21 cellular contexts compared by ENCODE assay signal in the genomic region with DNA sequence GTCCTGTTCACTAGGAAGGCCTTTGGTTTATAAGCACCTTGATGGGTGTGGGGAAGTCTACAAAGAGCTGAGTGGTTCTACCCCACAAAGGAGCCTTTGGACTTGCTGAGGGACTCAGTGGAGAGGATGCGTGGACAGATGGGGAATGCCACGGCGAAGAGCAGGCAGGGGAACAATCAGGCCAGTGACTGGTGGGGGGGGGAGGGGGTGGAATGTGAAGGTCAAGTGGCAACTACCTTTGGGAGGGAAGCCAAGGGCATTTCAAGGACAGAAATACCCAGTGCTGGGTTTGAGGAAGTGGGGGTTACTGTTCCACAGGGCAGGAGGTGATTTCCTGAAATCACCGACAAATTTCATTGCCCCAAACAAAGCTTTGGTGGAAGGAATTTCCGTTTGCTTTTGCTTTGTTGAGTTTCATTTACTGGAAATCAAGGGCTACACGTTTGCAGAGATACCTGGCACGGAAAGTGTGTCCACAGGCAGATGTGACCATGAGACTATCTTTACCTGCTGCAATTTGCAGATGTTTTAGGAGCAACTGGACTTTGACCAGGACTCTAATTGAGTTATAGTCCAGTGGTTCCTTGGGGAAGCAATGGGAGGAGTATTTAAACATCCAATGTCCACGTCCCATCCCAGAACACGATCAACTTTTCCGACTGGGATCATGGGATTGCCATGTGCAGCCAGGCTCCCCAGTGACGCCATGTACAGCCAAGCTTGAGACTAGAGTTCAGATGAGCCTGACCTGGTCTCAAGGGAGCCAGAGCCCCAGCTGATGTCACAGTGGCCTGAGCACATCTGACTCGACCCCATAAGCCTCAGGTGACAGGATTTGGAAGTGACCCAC. TPM values are rescaled to one million over a fixed set of nuclear protein-coding genes. Genes with fewer than 3 reads are reported as not detected.
A peak's percentile ranks its signal among the peaks of the same experiment; 100 is the strongest.
DNase-seq lines count a peak whose midpoint lies in the region; ATAC-seq and TF ChIP-seq lines count a peak whose summit lies in the region.
"Had no signal": no experiment of that assay in that cellular context is flagged by ENCODE, and none has a peak within 500 bp of the region (broad histone marks: within the 10 kb centered on the region; RNA-seq: fewer than 3 reads in every experiment).

No MANE protein-coding gene starts in this region.

- peak overlapping the region; percentile 67 for H3K4me2 ChIP-seq in HCT116 (ENCODE audit: low read length)

- H3K9me3 Mint-ChIP-seq in activated T-helper 1 cell treated with anti-CD3 and anti-CD28 coated beads, Interleukin-12 subunit alpha, Interleukin-12 subunit beta, Interleukin-2, Interleukin-4 antibody, amounts not matched to agents 30 ng/mL and 10 ng/mL and 1 ng/mL, durations not matched to agents 14 hours and 24 hours and 36 hours, result no peaks in the 10 kb centered on the region
- H3K9me3 Mint-ChIP-seq: activated CD8-positive, alpha-beta T cell treated with anti-CD3 and anti-CD28 coated beads for 36 hours; T-helper 1 cell treated with Interleukin-12 subunit alpha and Interleukin-12 subunit beta and Interleukin-4 antibody, amounts not matched to agents 30 μg/mL and 1 μg/mL, for 36 hours had no signal

- TF ChIP-seq EP300 in suprapubic skin (IDR thresholded peaks at IDR 0.05), result no peak

- peak overlapping the region in 1 of 2 experiments; percentile 10; a peak in 1 of 4 replicates for H3K4me3 ChIP-seq in HCT116 (replicated peaks in 1 of 2; ENCODE audit: low read depth in 1 of 2, low read length in 2 of 2)
- no peak overlapping the region for H3K4me3 ChIP-seq in colonic mucosa
- no peak overlapping the region for H3K4me3 ChIP-seq in suprapubic skin
- H3K4me3 ChIP-seq: MG63 had no signal

- BruUV-seq in HCT116 (replicated peaks; lab: Mats Ljungman, UMichigan), result no TSS peak

- intact Hi-C loops in HCT116 (cut with micrococcal nuclease) (loop anchor here (10.0 kb wide), 1 partner anchor 1565 kb away; a partner anchor contains a TSS), colonic mucosa (cut with DNase I) (no loop called here), left colon (cut with DNase I, micrococcal nuclease) (loop anchor here in 1 of 2 donors (10.0 kb wide), 1 partner anchor 275 kb away; a partner anchor contains a TSS)
- intact Hi-C loops in activated T-helper 1 cell treated with anti-CD3 and anti-CD28 coated beads, Interleukin-12 subunit alpha, Interleukin-12 subunit beta, Interleukin-2, Interleukin-4 antibody, amounts not matched to agents 30 ng/mL and 10 ng/mL and 1 ng/mL, durations not matched to agents 14 hours and 24 hours and 36 hours (cut with micrococcal nuclease), result no loop called here

- H3K27me3 ChIP-seq in HCT116 (ENCODE audit: insufficient read depth, low read length) (no peaks in the 10 kb centered on the region), colonic mucosa (no peaks in the 10 kb centered on the region), suprapubic skin (no peaks in the 10 kb centered on the region)
- H3K27me3 ChIP-seq: MG63 had no signal

- peaks cover 1 to 2% of the 10 kb centered on the region in 2 experiments; a peak in 2 of 4 replicates for H3K36me3 ChIP-seq in HCT116 (ENCODE audit: control insufficient read depth in 1 of 2, insufficient read depth in 2 of 2, low read length in 2 of 2)
- H3K36me3 ChIP-seq in colonic mucosa, result no peaks in the 10 kb centered on the region
- peaks cover 30% of the 10 kb centered on the region for H3K36me3 ChIP-seq in suprapubic skin
- H3K36me3 ChIP-seq: MG63 had no signal

- ATAC-seq in HCT116 (peak; percentile 12), left colon (peak; percentile 30)
- ATAC-seq: activated CD8-positive, alpha-beta T cell treated with anti-CD3 and anti-CD28 coated beads for 36 hours had no signal

- no peak overlapping the region for H3K4me3 Mint-ChIP-seq in activated T-helper 1 cell treated with anti-CD3 and anti-CD28 coated beads, Interleukin-12 subunit alpha, Interleukin-12 subunit beta, Interleukin-2, Interleukin-4 antibody, amounts not matched to agents 30 ng/mL and 10 ng/mL and 1 ng/mL, durations not matched to agents 14 hours and 24 hours and 36 hours
- H3K4me3 Mint-ChIP-seq: activated CD8-positive, alpha-beta T cell treated with anti-CD3 and anti-CD28 coated beads for 36 hours; memory B cell; nephron progenitor cell; T-helper 1 cell treated with Interleukin-12 subunit alpha and Interleukin-12 subunit beta and Interleukin-4 antibody, amounts not matched to agents 30 μg/mL and 1 μg/mL, for 36 hours had no signal

- RAD21 ChIA-PET in HCT116 (lab: Charles Lee; ENCODE audit: low non-redundant PET in 1 of 2, low total read pairs in 2 of 2, uncharacterized antibody in 2 of 2, unreplicated experiment in 2 of 2), result no interaction called here

- peak overlapping the region; percentile 42; the same call in 1 of the 2 replicates for H3K9ac ChIP-seq in HCT116 (ENCODE audit: low read length)
- no peak overlapping the region for H3K9ac ChIP-seq in colonic mucosa (ENCODE audit: low read depth in 2 of 2, low read length in 2 of 2)

- no peak for DNase-seq in HCT116 (ENCODE audit: low read depth, low spot score)
- no peak for DNase-seq in colonic mucosa
- no peak for DNase-seq in left colon
- DNase-seq in suprapubic skin (ENCODE audit: low spot score in 2 of 2), result no peak
- DNase-seq in activated T-helper 1 cell treated with anti-CD3 and anti-CD28 coated beads, Interleukin-12 subunit alpha, Interleukin-12 subunit beta, Interleukin-2, Interleukin-4 antibody, amounts not matched to agents 30 ng/mL and 10 ng/mL and 1 ng/mL, durations not matched to agents 14 hours and 24 hours and 36 hours (ENCODE audit: low spot score), result no peak
- DNase-seq in caudate nucleus (lab: John Stamatoyannopoulos, UW), result no peak
- DNase-seq in HUDEP-2 (lab: John Stamatoyannopoulos, UW; ENCODE audit: unreplicated experiment in 76 of 76), result no peak
- DNase-seq in amygdala (lab: John Stamatoyannopoulos, UW), result no peak
- DNase-seq: activated CD8-positive, alpha-beta T cell treated with anti-CD3 and anti-CD28 coated beads for 36 hours; activated T-cell treated with anti-CD3 and anti-CD28 coated beads, Interleukin-2, amount 50 U/mL, for 48 hours; cerebellar nuclear complex; NCI-H345; nephron progenitor cell; NK-92 treated with Interleukin-12 subunit alpha and Interleukin-12 subunit beta, amount 100 ng/mL, for 24 hours; retina; SHP77 treated with DMSO at 0.1 percent for 48 hours; stimulated activated CD4-positive, alpha-beta T cell treated with anti-CD3 and anti-CD28 coated beads, Interleukin-1b, Interleukin-23, amount 100 ng/mL, for 48 hours had no signal

- no peak overlapping the region; the same call in 1 of the 2 replicates for H3K27ac ChIP-seq in HCT116 (ENCODE audit: low read depth, low read length)
- H3K27ac ChIP-seq in colonic mucosa, result peak overlapping the region; percentile 51
- H3K27ac ChIP-seq in suprapubic skin, result peak overlapping the region; percentile 71
- no peak overlapping the region for H3K27ac ChIP-seq in caudate nucleus (ENCODE audit: low read depth, low read length)

- H3K4me1 Mint-ChIP-seq in activated T-helper 1 cell treated with anti-CD3 and anti-CD28 coated beads, Interleukin-12 subunit alpha, Interleukin-12 subunit beta, Interleukin-2, Interleukin-4 antibody, amounts not matched to agents 30 ng/mL and 10 ng/mL and 1 ng/mL, durations not matched to agents 14 hours and 24 hours and 36 hours (ENCODE audit: low read depth), result no peaks in the 10 kb centered on the region
- H3K4me1 Mint-ChIP-seq: memory B cell had no signal

- CTCF ChIA-PET in HCT116 (lab: Charles Lee), result no interaction called here

- no peaks in the 10 kb centered on the region for H4K20me1 ChIP-seq in HCT116 (ENCODE audit: insufficient read depth)

- no peak overlapping the region for H2AFZ ChIP-seq in HCT116 (ENCODE audit: low read depth, low read length, poor library complexity, severe bottlenecking)

- H3K9me2 ChIP-seq in HCT116 (ENCODE audit: insufficient read depth), result no peaks in the 10 kb centered on the region

- H3K4me1 ChIP-seq in HCT116 (ENCODE audit: control insufficient read depth in 1 of 2, insufficient read depth in 2 of 2, low read length in 2 of 2) (peaks cover 20 to 36% of the 10 kb centered on the region in 2 experiments), colonic mucosa (no peaks in the 10 kb centered on the region), suprapubic skin (peaks cover 44% of the 10 kb centered on the region)

- no peak overlapping the region for H3K27ac Mint-ChIP-seq in activated T-helper 1 cell treated with anti-CD3 and anti-CD28 coated beads, Interleukin-12 subunit alpha, Interleukin-12 subunit beta, Interleukin-2, Interleukin-4 antibody, amounts not matched to agents 30 ng/mL and 10 ng/mL and 1 ng/mL, durations not matched to agents 14 hours and 24 hours and 36 hours
- H3K27ac Mint-ChIP-seq: activated CD8-positive, alpha-beta T cell treated with anti-CD3 and anti-CD28 coated beads for 36 hours; memory B cell; T-helper 1 cell treated with Interleukin-12 subunit alpha and Interleukin-12 subunit beta and Interleukin-4 antibody, amounts not matched to agents 30 μg/mL and 1 μg/mL, for 36 hours had no signal

- H3K36me3 Mint-ChIP-seq in activated T-helper 1 cell treated with anti-CD3 and anti-CD28 coated beads, Interleukin-12 subunit alpha, Interleukin-12 subunit beta, Interleukin-2, Interleukin-4 antibody, amounts not matched to agents 30 ng/mL and 10 ng/mL and 1 ng/mL, durations not matched to agents 14 hours and 24 hours and 36 hours (ENCODE audit: low read depth), result no peaks in the 10 kb centered on the region
- H3K36me3 Mint-ChIP-seq: memory B cell had no signal

- TF ChIP-seq POLR2A in HCT116 (IDR thresholded peaks at IDR 0.05; ENCODE audit: borderline replicate concordance, extremely low read depth, insufficient read depth, insufficient read length), result no peak
- no peak for TF ChIP-seq POLR2A in suprapubic skin (IDR thresholded peaks at IDR 0.05)

- no peaks in the 10 kb centered on the region for H3K79me2 ChIP-seq in HCT116 (ENCODE audit: insufficient read depth, low read length)

- no peaks in the 10 kb centered on the region for H3K27me3 Mint-ChIP-seq in activated T-helper 1 cell treated with anti-CD3 and anti-CD28 coated beads, Interleukin-12 subunit alpha, Interleukin-12 subunit beta, Interleukin-2, Interleukin-4 antibody, amounts not matched to agents 30 ng/mL and 10 ng/mL and 1 ng/mL, durations not matched to agents 14 hours and 24 hours and 36 hours (ENCODE audit: insufficient read depth)

- POLR2A ChIA-PET in HCT116 (lab: Charles Lee), result interaction anchor here (1.0 kb wide), 1 partner anchor 8 kb away, joined by 5 read pairs; a partner anchor contains a TSS

- TF ChIP-seq CTCF in HCT116 (IDR thresholded peaks at IDR 0.05 in 2 of 3, conservative IDR thresholded peaks at IDR 0.05 in 1 of 3; ENCODE audit: borderline replicate concordance in 1 of 3, insufficient read depth in 1 of 3, low read depth in 2 of 3, low read length in 2 of 3), result no peak
- no peak for TF ChIP-seq CTCF in colonic mucosa (IDR thresholded peaks at IDR 0.05)
- no peak for TF ChIP-seq CTCF in suprapubic skin (IDR thresholded peaks at IDR 0.05)

- 75% methylated on average over 11 of the region's 12 CpGs for WGBS in suprapubic skin

- TF ChIP-seq RAD21 in HCT116 (IDR thresholded peaks at IDR 0.05; ENCODE audit: low read depth), result no peak

- peaks cover 0 to 8% of the 10 kb centered on the region in 2 experiments; a peak in 1 of 4 replicates for H3K9me3 ChIP-seq in HCT116 (ENCODE audit: control insufficient read depth in 1 of 2, insufficient read depth in 1 of 2, low read depth in 1 of 2, low read length in 2 of 2)
- no peaks in the 10 kb centered on the region for H3K9me3 ChIP-seq in colonic mucosa
- H3K9me3 ChIP-seq in suprapubic skin, result no peaks in the 10 kb centered on the region
- H3K9me3 ChIP-seq: MG63 had no signal

RNA-seq across cellular contexts. Expression of a gene that starts 8.0 kb away (rescaled TPM):
- total RNA-seq in HCT116 (2021; ENCODE audit: unreplicated experiment), result 181 TPM
- 265 and 338 TPM in 2 replicates for polyA plus RNA-seq in HCT116 (2012)
- total RNA-seq in colonic mucosa, result 100 to 1,000 TPM; 606 to 666 TPM
- total RNA-seq in left colon, result 1,000 to 10,000 TPM in 1 of 2 donors, 100 to 1,000 TPM in 1; 863 to 1,131 TPM
- 100 to 1,000 TPM; 258 to 476 (median 386) TPM for total RNA-seq in suprapubic skin
- 0.31 and 0.61 TPM in 2 replicates for total RNA-seq in activated T-helper 1 cell treated with anti-CD3 and anti-CD28 coated beads, Interleukin-12 subunit alpha, Interleukin-12 subunit beta, Interleukin-2, Interleukin-4 antibody, amounts not matched to agents 30 ng/mL and 10 ng/mL and 1 ng/mL, durations not matched to agents 14 hours and 24 hours and 36 hours

RNA-seq across cellular contexts. Expression of a gene that starts 24.1 kb away (rescaled TPM):
- total RNA-seq in HCT116 (2021; ENCODE audit: unreplicated experiment) (not detected), colonic mucosa (not detected), left colon (not detected), suprapubic skin (not detected)
- not detected in 2 replicates for polyA plus RNA-seq in HCT116 (2012)
- not detected in 2 replicates for total RNA-seq in activated T-helper 1 cell treated with anti-CD3 and anti-CD28 coated beads, Interleukin-12 subunit alpha, Interleukin-12 subunit beta, Interleukin-2, Interleukin-4 antibody, amounts not matched to agents 30 ng/mL and 10 ng/mL and 1 ng/mL, durations not matched to agents 14 hours and 24 hours and 36 hours
- total RNA-seq: activated CD8-positive, alpha-beta T cell treated with anti-CD3 and anti-CD28 coated beads for 36 hours; Calu3 had no signal

RNA-seq across cellular contexts. Expression of a gene that starts 59.1 kb away (rescaled TPM):
- total RNA-seq in HCT116 (2021; ENCODE audit: unreplicated experiment) (not detected), colonic mucosa (not detected), left colon (not detected), suprapubic skin (not detected)
- polyA plus RNA-seq in HCT116 (2012), result not detected in 2 replicates
- total RNA-seq in activated T-helper 1 cell treated with anti-CD3 and anti-CD28 coated beads, Interleukin-12 subunit alpha, Interleukin-12 subunit beta, Interleukin-2, Interleukin-4 antibody, amounts not matched to agents 30 ng/mL and 10 ng/mL and 1 ng/mL, durations not matched to agents 14 hours and 24 hours and 36 hours, result not detected in 2 replicates
- total RNA-seq: activated CD8-positive, alpha-beta T cell treated with anti-CD3 and anti-CD28 coated beads for 36 hours; Calu3 had no signal

Comparison
In these comparisons a context has a peak if more than half of its experiments do, and no peak if none do; other contexts are left out.
1. H3K27ac ChIP-seq: peak in colonic mucosa (single experiment) and suprapubic skin (single experiment); none in HCT116 (single experiment) and caudate nucleus (single experiment).
2. RNA of a gene that starts 8.0 kb away (total RNA-seq): 863 to 1,131 TPM in left colon, 606 to 666 TPM in colonic mucosa, 258 to 476 TPM in suprapubic skin and 181 TPM in HCT116 (single experiment); 0.31 to 0.61 TPM in activated T-helper 1 cell treated with anti-CD3 and anti-CD28 coated beads, Interleukin-12 subunit alpha, Interleukin-12 subunit beta, Interleukin-2, Interleukin-4 antibody, amounts not matched to agents 30 ng/mL and 10 ng/mL and 1 ng/mL, durations not matched to agents 14 hours and 24 hours and 36 hours; every median in the first group is over 100 times any median in the second.